ENCODE assay signal across 8 cellular contexts in the genomic region with DNA sequence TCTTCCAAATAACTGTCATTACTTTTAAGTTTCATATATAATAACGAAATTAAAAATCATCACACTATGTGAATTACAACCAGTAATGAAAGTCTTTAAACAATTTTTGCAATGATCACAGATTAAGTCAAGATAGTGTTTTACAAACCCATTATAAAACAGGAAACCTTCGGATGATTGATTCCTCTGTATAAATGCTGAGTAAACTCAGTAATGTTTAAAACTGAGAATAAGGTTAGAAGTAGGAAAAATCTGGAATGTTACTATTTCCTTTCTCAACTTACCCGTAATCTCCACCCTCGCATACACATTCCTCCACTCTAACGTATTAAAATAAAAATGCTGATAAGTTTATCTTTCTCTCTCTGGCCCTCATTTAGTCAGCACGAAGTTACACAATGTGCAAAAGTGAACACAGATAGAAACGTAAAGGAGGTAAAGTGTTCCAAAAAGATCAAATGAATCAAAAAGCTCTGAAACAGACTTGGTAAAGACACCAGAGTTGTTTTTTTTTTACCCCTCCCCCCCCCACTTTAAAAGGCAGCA. TPM values are rescaled to one million over a fixed set of nuclear protein-coding genes. Genes with fewer than 3 reads are reported as not detected.
A peak's percentile ranks its signal among the peaks of the same experiment; 100 is the strongest.
DNase-seq lines count a peak whose midpoint lies in the region; ATAC-seq, FAIRE-seq and TF ChIP-seq lines count a peak whose summit lies in the region.

No MANE protein-coding gene starts in this region.

- H3K4me2 ChIP-seq in OCI-LY7 (ENCODE audit: low read length) (peak overlapping the region; percentile 91), endothelial cell of umbilical vein (ENCODE audit: insufficient read depth, low read length) (peak overlapping the region; percentile 98)

- peak overlapping the region; percentile 97 to 100 (median 100) for H3K27ac Mint-ChIP-seq in CD8-positive, alpha-beta memory T cell

- no peaks in the 10 kb centered on the region for H3K9me3 Mint-ChIP-seq in CD8-positive, alpha-beta memory T cell

- no peaks in the 10 kb centered on the region for H3K27me3 ChIP-seq in CD8-positive, alpha-beta memory T cell (ENCODE audit: insufficient read depth, low read length, poor library complexity, severe bottlenecking)
- H3K27me3 ChIP-seq in endothelial cell of umbilical vein (ENCODE audit: control insufficient read depth in 2 of 2, insufficient read depth in 2 of 2, low read length in 2 of 2) = no peaks in the 10 kb centered on the region

- H4K20me1 ChIP-seq in OCI-LY7 (ENCODE audit: insufficient read depth, low read length) = peaks cover 23% of the 10 kb centered on the region
- H4K20me1 ChIP-seq in endothelial cell of umbilical vein (replicated peaks; ENCODE audit: control insufficient read depth, extremely low read depth, insufficient read depth, low read length) = no peaks in the 10 kb centered on the region

- peak overlapping the region; percentile 75 for H3K9ac ChIP-seq in endothelial cell of umbilical vein (replicated peaks; ENCODE audit: extremely low read depth, insufficient read depth, low read length)

- CTCF ChIA-PET in CD8-positive, alpha-beta memory T cell (lab: Charles Lee) = no interaction called here
- CTCF ChIA-PET in OCI-LY7 (lab: Charles Lee; ENCODE audit: unreplicated experiment) (no interaction called here), endothelial cell of umbilical vein (lab: Charles Lee) (interaction anchor here (1.6 to 4.3 kb wide), 3 partner anchors 24 to 35 kb away, joined by 8 to 36 read pairs (median 33); a partner anchor contains a TSS)

- DNase-seq in CD8-positive, alpha-beta memory T cell = no peak
- DNase-seq in OCI-LY7 (ENCODE audit: low spot score) (no peak), endothelial cell of umbilical vein (ENCODE audit: low read depth, low spot score) (peak; percentile 54), omental fat pad (ENCODE audit: low spot score) (no peak), DMS114 treated with DMSO at 0.1 percent for 48 hours (lab: John Stamatoyannopoulos, UW; ENCODE audit: unreplicated experiment) (no peak), left lobe of liver (ENCODE audit: low spot score) (no peak), NCI-H526 treated with DMSO at 0.1 percent for 48 hours (lab: John Stamatoyannopoulos, UW) (no peak)

- POLR2A ChIA-PET in CD8-positive, alpha-beta memory T cell (lab: Charles Lee) = interaction anchor here (0.6 to 3.6 kb wide), 6 partner anchors 24 to 178 kb away, joined by 3 to 74 read pairs (median 12); a partner anchor contains a TSS
- POLR2A ChIA-PET in OCI-LY7 (lab: Charles Lee) (interaction anchor here (1.1 to 4.2 kb wide), 6 partner anchors 16 to 94 kb away, joined by 3 to 105 read pairs (median 7); a partner anchor contains a TSS), endothelial cell of umbilical vein (lab: Charles Lee) (interaction anchor here (0.7 kb wide), 1 partner anchor 42 kb away, joined by 11 read pairs; no protein-coding TSS in a partner anchor)

- no peaks in the 10 kb centered on the region for H3K9me3 ChIP-seq in CD8-positive, alpha-beta memory T cell (ENCODE audit: low read length)
- H3K9me3 ChIP-seq in OCI-LY7 (ENCODE audit: low read length) = no peaks in the 10 kb centered on the region
- no peaks in the 10 kb centered on the region for H3K9me3 ChIP-seq in endothelial cell of umbilical vein (replicated peaks; ENCODE audit: control insufficient read depth, insufficient read depth, low read length)

- peak overlapping the region; percentile 94 to 100 (median 99) for H3K4me3 Mint-ChIP-seq in CD8-positive, alpha-beta memory T cell

- intact Hi-C loops in OCI-LY7 (cut with micrococcal nuclease; ENCODE audit: unreplicated experiment) (loop anchor here (2.0 to 10.0 kb wide), 2 partner anchors 93 to 183 kb away; a partner anchor contains a TSS), endothelial cell of umbilical vein (cut with micrococcal nuclease) (loop anchor here (2.0 kb wide), 2 partner anchors 23 to 85 kb away; no protein-coding TSS in a partner anchor)

- no peak for TF ChIP-seq POLR2A in endothelial cell of umbilical vein (IDR thresholded peaks at IDR 0.05; ENCODE audit: low read depth, low read length)

- H3K9me2 ChIP-seq in OCI-LY7 (ENCODE audit: insufficient read depth, low read length) = no peaks in the 10 kb centered on the region

- H3K36me3 Mint-ChIP-seq in CD8-positive, alpha-beta memory T cell = peaks cover 0 to 56% (median 17%) of the 10 kb centered on the region in 3 donors

- FAIRE-seq in endothelial cell of umbilical vein (lab: Jason Lieb, UNC) = no peak

- dilution Hi-C loops in endothelial cell of umbilical vein (cut with MboI; ENCODE audit: extremely low pct_ligation_motif_present, low sequenced_read_pairs) = no loop called here

- H3K4me1 ChIP-seq in CD8-positive, alpha-beta memory T cell (ENCODE audit: insufficient read depth, low read length) = peaks cover 33% of the 10 kb centered on the region
- peaks cover 26% of the 10 kb centered on the region for H3K4me1 ChIP-seq in OCI-LY7 (ENCODE audit: insufficient read depth, low read length, poor library complexity, severe bottlenecking)
- peaks cover 17% of the 10 kb centered on the region for H3K4me1 ChIP-seq in endothelial cell of umbilical vein (ENCODE audit: control insufficient read depth, extremely low read depth, insufficient read depth, low read length)

- no peaks in the 10 kb centered on the region for H3K9me1 ChIP-seq in endothelial cell of umbilical vein (replicated peaks; ENCODE audit: control insufficient read depth, extremely low read depth, insufficient read depth, low read length)

- TSS peak; percentile 47 for BruUV-seq in OCI-LY7 (replicated peaks; lab: Mats Ljungman, UMichigan)
- TSS peak; percentile 23 for BruUV-seq in endothelial cell of umbilical vein (replicated peaks; lab: Mats Ljungman, UMichigan)

- H3K79me2 ChIP-seq in OCI-LY7 (ENCODE audit: insufficient read depth, low read depth, low read length) = peaks cover 79% of the 10 kb centered on the region
- peaks cover 69% of the 10 kb centered on the region for H3K79me2 ChIP-seq in endothelial cell of umbilical vein (ENCODE audit: control insufficient read depth, insufficient read depth, low read length)

- H3K4me3 ChIP-seq in CD8-positive, alpha-beta memory T cell (ENCODE audit: low read length) = peak overlapping the region; percentile 90
- H3K4me3 ChIP-seq in OCI-LY7 (ENCODE audit: low read depth, low read length, poor library complexity, severe bottlenecking) = peak overlapping the region; percentile 84
- peak overlapping the region; percentile 81 to 98 (median 92) for H3K4me3 ChIP-seq in endothelial cell of umbilical vein (replicated peaks in 1 of 3; ENCODE audit: insufficient read depth in 1 of 3, low read depth in 1 of 3, low read length in 3 of 3)

- peak overlapping the region; percentile 99 for H3K27ac ChIP-seq in CD8-positive, alpha-beta memory T cell (ENCODE audit: low read depth, low read length)
- H3K27ac ChIP-seq in OCI-LY7 (ENCODE audit: low read depth, low read length, poor library complexity, severe bottlenecking) (no peak overlapping the region), endothelial cell of umbilical vein (ENCODE audit: insufficient read depth, low read depth, low read length) (peak overlapping the region; percentile 56)

- H3K4me1 Mint-ChIP-seq in CD8-positive, alpha-beta memory T cell = peaks cover 45 to 68% (median 57%) of the 10 kb centered on the region in 3 donors

- peaks cover 0 to 3% of the 10 kb centered on the region in 2 donors for H3K27me3 Mint-ChIP-seq in CD8-positive, alpha-beta memory T cell

- ATAC-seq in omental fat pad (ENCODE audit: low FRiP score) (peak; percentile 34), left lobe of liver (no peak)
- no peak for ATAC-seq in activated CD4-positive, CD25-positive, alpha-beta regulatory T cell treated with anti-CD3 and anti-CD28 coated beads, Interleukin-2, amount 50 U/mL, for 24 hours

- H2AFZ ChIP-seq in OCI-LY7 (ENCODE audit: low read length) (no peak overlapping the region), endothelial cell of umbilical vein (ENCODE audit: low read depth, low read length) (no peak overlapping the region)

- H3K36me3 ChIP-seq in CD8-positive, alpha-beta memory T cell (ENCODE audit: insufficient read depth, low read length) = peaks cover 14% of the 10 kb centered on the region
- H3K36me3 ChIP-seq in OCI-LY7 (ENCODE audit: insufficient read depth, low read length) (peaks cover 57% of the 10 kb centered on the region), endothelial cell of umbilical vein (ENCODE audit: control insufficient read depth in 2 of 2, extremely low read depth in 1 of 2, insufficient read depth in 2 of 2, low read length in 2 of 2) (peaks cover 1 to 10% of the 10 kb centered on the region in 2 experiments)

- TF ChIP-seq CTCF in OCI-LY7 (conservative IDR thresholded peaks at IDR 0.05; ENCODE audit: low read length) (no peak), endothelial cell of umbilical vein (IDR thresholded peaks at IDR 0.05; ENCODE audit: extremely low read depth in 1 of 2, insufficient read depth in 1 of 2, low read depth in 1 of 2, low read length in 2 of 2) (no peak), omental fat pad (IDR thresholded peaks at IDR 0.05) (no peak)

RNA-seq across cellular contexts. Expression of a gene that starts 1.6 kb away (rescaled TPM):
- total RNA-seq in CD8-positive, alpha-beta memory T cell = 10 to 100 TPM; 37.5 to 42.6 TPM
- 27.9 TPM for polyA plus RNA-seq in CD8-positive, alpha-beta memory T cell
- total RNA-seq in OCI-LY7 (2014; rRNA removed; shearing (Covaris generic)) = 31.1 and 45.8 TPM in 2 replicates
- total RNA-seq in OCI-LY7 (2022) (66.8 and 75.9 TPM in 2 replicates), endothelial cell of umbilical vein (47.6 and 60.4 TPM in 2 replicates), omental fat pad (100 to 1,000 TPM in 1 of 4 donors, 10 to 100 TPM in 3; 54.6 to 124 (median 85.5) TPM), left lobe of liver (13.4 TPM)
- 17.5 and 23.6 TPM in 2 replicates for polyA plus RNA-seq in endothelial cell of umbilical vein
- 9.8 and 11.0 TPM in 2 replicates for polyA plus RNA-seq in endothelial cell of umbilical vein (2011; cell fraction: cytosol; rRNA removed)
- 185 and 225 TPM in 2 replicates for polyA plus RNA-seq in endothelial cell of umbilical vein (2011; cell fraction: nucleus; rRNA removed)
- 21.5 and 27.2 TPM in 2 replicates for polyA plus RNA-seq in endothelial cell of umbilical vein (2012)
- 24.8 and 28.8 TPM in 2 replicates for polyA minus RNA-seq in endothelial cell of umbilical vein
- polyA minus RNA-seq in endothelial cell of umbilical vein (2011; cell fraction: cytosol; rRNA and poly(A)+ RNA removed) = 15.1 TPM
- polyA minus RNA-seq in endothelial cell of umbilical vein (2011; cell fraction: nucleus; rRNA and poly(A)+ RNA removed) = 114 and 160 TPM in 2 replicates

RNA-seq across cellular contexts. Expression of a gene that starts 2.1 kb away (rescaled TPM):
- total RNA-seq in CD8-positive, alpha-beta memory T cell = 1 to 10 TPM; 7.8 to 8.6 TPM
- polyA plus RNA-seq in CD8-positive, alpha-beta memory T cell = 5.2 TPM
- 3.6 and 8.2 TPM in 2 replicates for total RNA-seq in OCI-LY7 (2014; rRNA removed; shearing (Covaris generic))
- total RNA-seq in OCI-LY7 (2022) (9.3 and 10.2 TPM in 2 replicates), endothelial cell of umbilical vein (4.1 and 4.4 TPM in 2 replicates), omental fat pad (10 to 100 TPM in 1 of 4 donors, 1 to 10 TPM in 3; 1.8 to 21.3 (median 5.9) TPM), left lobe of liver (1.4 TPM)
- polyA plus RNA-seq in endothelial cell of umbilical vein = 1.0 and 1.4 TPM in 2 replicates
- polyA plus RNA-seq in endothelial cell of umbilical vein (2011; cell fraction: cytosol; rRNA removed) = 1.8 and 2.1 TPM in 2 replicates
- 2.0 and 3.2 TPM in 2 replicates for polyA plus RNA-seq in endothelial cell of umbilical vein (2011; cell fraction: nucleus; rRNA removed)
- polyA plus RNA-seq in endothelial cell of umbilical vein (2012) = 3.9 and 4.7 TPM in 2 replicates
- polyA minus RNA-seq in endothelial cell of umbilical vein = 0.57 and 1.3 TPM in 2 replicates
- 1.5 TPM for polyA minus RNA-seq in endothelial cell of umbilical vein (2011; cell fraction: cytosol; rRNA and poly(A)+ RNA removed)
- 2.0 and 2.8 TPM in 2 replicates for polyA minus RNA-seq in endothelial cell of umbilical vein (2011; cell fraction: nucleus; rRNA and poly(A)+ RNA removed)

RNA-seq across cellular contexts. Expression of a gene that starts 23.8 kb away (rescaled TPM):
- 10 to 100 TPM; 18.6 to 21.4 TPM for total RNA-seq in CD8-positive, alpha-beta memory T cell
- polyA plus RNA-seq in CD8-positive, alpha-beta memory T cell = 33.6 TPM
- total RNA-seq in OCI-LY7 (2014; rRNA removed; shearing (Covaris generic)) = 38.3 and 44.1 TPM in 2 replicates
- 40.4 and 47.5 TPM in 2 replicates for total RNA-seq in OCI-LY7 (2022)
- total RNA-seq in endothelial cell of umbilical vein = 23.8 and 24.4 TPM in 2 replicates
- 16.7 and 20.4 TPM in 2 replicates for polyA plus RNA-seq in endothelial cell of umbilical vein
- polyA plus RNA-seq in endothelial cell of umbilical vein (2011; cell fraction: cytosol; rRNA removed) = 14.2 and 15.6 TPM in 2 replicates
- polyA plus RNA-seq in endothelial cell of umbilical vein (2011; cell fraction: nucleus; rRNA removed) = 6.5 and 13.4 TPM in 2 replicates
- polyA plus RNA-seq in endothelial cell of umbilical vein (2012) = 16.8 and 20.7 TPM in 2 replicates
- polyA minus RNA-seq in endothelial cell of umbilical vein = 40.6 and 46.6 TPM in 2 replicates
- 15.3 TPM for polyA minus RNA-seq in endothelial cell of umbilical vein (2011; cell fraction: cytosol; rRNA and poly(A)+ RNA removed)
- polyA minus RNA-seq in endothelial cell of umbilical vein (2011; cell fraction: nucleus; rRNA and poly(A)+ RNA removed) = 4.5 and 8.4 TPM in 2 replicates
- 10 to 100 TPM; 10.3 to 20.0 (median 16.7) TPM for total RNA-seq in omental fat pad
- 21.5 TPM for total RNA-seq in left lobe of liver
